14 cellular contexts compared by ENCODE assay signal in genomic region chr2:2014251-2014761, GRCh38.
DNase-seq lines count a peak whose midpoint lies in the region; ATAC-seq and TF ChIP-seq lines count a peak whose summit lies in the region.
"Had no signal": no experiment of that assay in that cellular context is flagged by ENCODE, and none has a peak within 500 bp of the region (broad histone marks: within the 10 kb centered on the region; RNA-seq: fewer than 3 reads in every experiment).

No MANE protein-coding gene starts in this region.

- no peak for TF ChIP-seq EP300 in ovary (IDR thresholded peaks at IDR 0.05)

- TF ChIP-seq CTCF in brain microvascular endothelial cell (IDR thresholded peaks at IDR 0.05; ENCODE audit: low read depth, low read length, missing control alignments) (no peak), ovary (IDR thresholded peaks at IDR 0.05) (no peak)

- H3K27ac ChIP-seq in brain microvascular endothelial cell (no peak overlapping the region), right cardiac atrium (ENCODE audit: low read length) (peak overlapping the region; percentile 72), ovary (no peak overlapping the region)
- H3K27ac ChIP-seq: KMS-11, vagina had no signal

- H3K36me3 ChIP-seq in brain microvascular endothelial cell (replicated peaks) = no peaks in the 10 kb centered on the region
- H3K36me3 ChIP-seq in skeletal muscle satellite cell (ENCODE audit: insufficient read depth, low read length) = no peaks in the 10 kb centered on the region
- no peaks in the 10 kb centered on the region for H3K36me3 ChIP-seq in ovary
- H3K36me3 ChIP-seq: vagina had no signal

- H3K9me3 ChIP-seq in right cardiac atrium (ENCODE audit: control insufficient read depth, low read length) (no peaks in the 10 kb centered on the region), skeletal muscle satellite cell (replicated peaks; ENCODE audit: low read length) (no peaks in the 10 kb centered on the region), ovary (no peaks in the 10 kb centered on the region)
- H3K9me3 ChIP-seq: vagina had no signal

- peak overlapping the region; percentile 23 for H3K9ac ChIP-seq in skeletal muscle satellite cell (ENCODE audit: low read depth, low read length)
- H3K9ac ChIP-seq: KMS-11 had no signal

- TF ChIP-seq POLR2A in ovary (IDR thresholded peaks at IDR 0.05) (no peak), erythroblast (IDR thresholded peaks at IDR 0.05; ENCODE audit: low read length) (no peak)

- intact Hi-C loops in right cardiac atrium (cut with DNase I) = no loop called here
- intact Hi-C loops in ovary (cut with DNase I) = no loop called here

- peak; percentile 81 to 82 for ATAC-seq in right cardiac atrium
- no peak for ATAC-seq in HG03460 (IDR thresholded peaks at IDR 0.05; ENCODE audit: unreplicated experiment)
- ATAC-seq: activated T-cell treated with anti-CD3 and anti-CD28 coated beads, Interleukin-2, amount 50 U/mL, for 4 hours had no signal

- no peak overlapping the region for H3K4me3 ChIP-seq in brain microvascular endothelial cell (ENCODE audit: low read depth, low read length)
- H3K4me3 ChIP-seq in right cardiac atrium (ENCODE audit: low read length) = no peak overlapping the region
- peak overlapping the region; percentile 31 for H3K4me3 ChIP-seq in skeletal muscle satellite cell (ENCODE audit: low read length)
- H3K4me3 ChIP-seq in ovary = no peak overlapping the region
- H3K4me3 ChIP-seq: vagina had no signal

- H3K27me3 ChIP-seq in brain microvascular endothelial cell (replicated peaks) = no peaks in the 10 kb centered on the region
- no peaks in the 10 kb centered on the region for H3K27me3 ChIP-seq in right cardiac atrium (ENCODE audit: control insufficient read depth, insufficient read depth)
- no peaks in the 10 kb centered on the region for H3K27me3 ChIP-seq in skeletal muscle satellite cell (ENCODE audit: control insufficient read depth, insufficient read depth, low read length)
- H3K27me3 ChIP-seq in ovary = no peaks in the 10 kb centered on the region
- H3K27me3 ChIP-seq: vagina had no signal

- peak; percentile 95 for DNase-seq in NCI-H1694 treated with DMSO at 0.1 percent for 48 hours (lab: John Stamatoyannopoulos, UW)
- DNase-seq in brain microvascular endothelial cell = peak; percentile 73
- peak; percentile 59 to 79 (median 78) for DNase-seq in right cardiac atrium
- DNase-seq in NCI-H2029 (lab: John Stamatoyannopoulos, UW) = no peak
- no peak for DNase-seq in ovary
- DNase-seq in erythroblast (lab: John Stamatoyannopoulos, UW) = no peak
- DNase-seq: activated T-cell treated with anti-CD3 and anti-CD28 coated beads, Interleukin-2, amount 50 U/mL, for 4 hours; DMS79 treated with DMSO at 0.1 percent for 48 hours; effector CD4-positive, alpha-beta T cell; NCI-H526 treated with DMSO at 0.1 percent for 48 hours had no signal

- H3K4me2 ChIP-seq in skeletal muscle satellite cell (ENCODE audit: low read length) = peak overlapping the region; percentile 64
- H3K4me2 ChIP-seq: KMS-11 had no signal

- in situ Hi-C loops in brain microvascular endothelial cell (cut with HindIII; ENCODE audit: low pct_ligation_motif_present, low sequenced_read_pairs) = no loop called here

- WGBS in right cardiac atrium = 28% methylated on average over 9 of the region's 9 CpGs
- 19 to 24% (median 19%) methylated on average over 8 to 9 of the region's 9 CpGs for WGBS in ovary, 3 donors

- H3K4me1 ChIP-seq in right cardiac atrium (ENCODE audit: control insufficient read depth, insufficient read depth, low read length) (peaks cover 7% of the 10 kb centered on the region), skeletal muscle satellite cell (ENCODE audit: control insufficient read depth, insufficient read depth, low read length) (peaks cover 31% of the 10 kb centered on the region), ovary (ENCODE audit: insufficient read depth) (no peaks in the 10 kb centered on the region)
- H3K4me1 ChIP-seq: vagina had no signal

Comparison
In these comparisons a context has a peak if more than half of its experiments do, and no peak if none do; other contexts are left out.
1. DNase-seq: peak in NCI-H1694 treated with DMSO at 0.1 percent for 48 hours (single experiment), brain microvascular endothelial cell (single experiment) and right cardiac atrium (3 of 3); none in NCI-H2029 (single experiment), ovary (0 of 5) and erythroblast (0 of 2).